ENCODE assay signal across 17 cellular contexts in the genomic region with DNA sequence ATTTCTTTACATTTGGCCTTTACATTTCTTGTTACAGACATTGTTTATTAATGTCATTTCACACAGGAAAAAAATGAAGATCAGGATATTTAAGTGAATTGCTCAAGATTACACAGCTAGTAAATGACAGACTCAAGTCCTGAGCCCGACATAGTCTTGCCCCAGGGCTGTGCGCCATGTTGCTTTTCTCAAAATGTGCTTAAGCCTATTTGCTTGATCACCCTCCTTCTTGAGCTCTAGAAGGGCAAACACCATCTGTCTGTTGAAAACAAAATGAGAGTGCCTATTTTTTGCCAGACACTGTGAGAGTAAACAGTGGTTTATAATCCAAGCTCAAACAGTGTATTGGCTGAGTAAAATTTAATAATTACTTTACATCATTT. TPM values are rescaled to one million over a fixed set of nuclear protein-coding genes. Genes with fewer than 3 reads are reported as not detected.
DNase-seq lines count a peak whose midpoint lies in the region; ATAC-seq and TF ChIP-seq lines count a peak whose summit lies in the region.
"Had no signal": no experiment of that assay in that cellular context is flagged by ENCODE, and none has a peak within 500 bp of the region (broad histone marks: within the 10 kb centered on the region; RNA-seq: fewer than 3 reads in every experiment).

No MANE protein-coding gene starts in this region.

- CTCF ChIA-PET in PC-3 (lab: Charles Lee) = no interaction called here

- H3K36me3 ChIP-seq in HUES64 (ENCODE audit: insufficient read depth, low read length) (no peaks in the 10 kb centered on the region), RWPE2 (ENCODE audit: low read depth) (no peaks in the 10 kb centered on the region), mesenchymal stem cell (ENCODE audit: control insufficient read depth in 1 of 2, insufficient read depth in 2 of 2, low read depth in 1 of 2, low read length in 2 of 2) (no peaks in the 10 kb centered on the region), PC-3 (ENCODE audit: low read depth, low read length) (no peaks in the 10 kb centered on the region)
- H3K36me3 ChIP-seq: uterus had no signal

- ATAC-seq in RWPE2 (ENCODE audit: low read depth) (no peak), PC-3 (no peak)
- ATAC-seq: CD8-positive, alpha-beta T cell had no signal

- no peak overlapping the region for H4K8ac ChIP-seq in mesenchymal stem cell (ENCODE audit: low read length)

- DNase-seq in D341Med (ENCODE audit: low spot score) = peak; percentile 62
- no peak for DNase-seq in RWPE2 (ENCODE audit: low spot score)
- DNase-seq in mesenchymal stem cell = no peak
- no peak for DNase-seq in PC-3
- DNase-seq in GM19240 (ENCODE audit: insufficient read length, low spot score) = no peak
- no peak for DNase-seq in GF-D8 (lab: John Stamatoyannopoulos, UW)
- DNase-seq in HuH-7.5 (ENCODE audit: low spot score) = no peak
- DNase-seq: activated CD4-positive, alpha-beta T cell treated with anti-CD3 and anti-CD28 coated beads, Interleukin-2, amount 10 ng/mL, durations not matched to agents 24 days and 14 days; CD8-positive, alpha-beta T cell; cerebellar nuclear complex; NCI-H1694 treated with DMSO at 0.1 percent for 48 hours; NK-92 treated with Interleukin-12 subunit alpha and Interleukin-12 subunit beta, amount 100 ng/mL, for 24 hours; small intestine; stimulated activated CD4-positive, alpha-beta T cell treated with anti-CD3 and anti-CD28 coated beads, Interleukin-4, amount 100 ng/mL, for 24 hours; uterus had no signal

- H3F3A ChIP-seq in PC-3 (ENCODE audit: low read length, unreplicated experiment) = no peaks in the 10 kb centered on the region

- no peaks in the 10 kb centered on the region for H3K79me1 ChIP-seq in mesenchymal stem cell (replicated peaks; ENCODE audit: low read length, poor library complexity, severe bottlenecking)

- peak overlapping the region; percentile 72 to 88 for H3K18ac ChIP-seq in mesenchymal stem cell (ENCODE audit: low read depth in 1 of 2, low read length in 2 of 2)

- POLR2A ChIA-PET in PC-3 (lab: Charles Lee; ENCODE audit: unreplicated experiment) = no interaction called here

- no peak overlapping the region for H3K9ac ChIP-seq in HUES64 (ENCODE audit: low read depth, low read length)
- H3K9ac ChIP-seq in mesenchymal stem cell (ENCODE audit: low read length) = no peak overlapping the region
- no peak overlapping the region for H3K9ac ChIP-seq in PC-3 (ENCODE audit: low read length)

- 95% methylated on average over 2 of the region's 2 CpGs for WGBS in HUES64
- WGBS in mesenchymal stem cell = 75% methylated on average over 2 of the region's 2 CpGs

- H3K23ac ChIP-seq in mesenchymal stem cell (ENCODE audit: low read length in 2 of 2) = no peak overlapping the region

- intact Hi-C loops in PC-3 (cut with micrococcal nuclease) = no loop called here

- H3K27ac ChIP-seq in HUES64 (ENCODE audit: low read depth, low read length) (peak overlapping the region; percentile 12; the same call in 1 of the 2 replicates), RWPE2 (ENCODE audit: poor library complexity, severe bottlenecking) (peak overlapping the region; percentile 17), mesenchymal stem cell (ENCODE audit: low read length, poor library complexity, severe bottlenecking) (peak overlapping the region; percentile 93), PC-3 (ENCODE audit: low read length) (no peak overlapping the region)
- H3K27ac ChIP-seq: RWPE1, uterus had no signal

- peak overlapping the region; percentile 79 for H2AK5ac ChIP-seq in mesenchymal stem cell (ENCODE audit: low read length, severe bottlenecking)

- no peak overlapping the region for H2BK15ac ChIP-seq in mesenchymal stem cell (ENCODE audit: low read depth, poor library complexity, severe bottlenecking)

- no peaks in the 10 kb centered on the region for H3K79me2 ChIP-seq in PC-3 (ENCODE audit: low read length)

- no peaks in the 10 kb centered on the region for H3K9me2 ChIP-seq in PC-3 (replicated peaks; ENCODE audit: low read length)

- H2AFZ ChIP-seq in mesenchymal stem cell (ENCODE audit: low read depth, low read length) (no peak overlapping the region), PC-3 (ENCODE audit: low read length) (no peak overlapping the region)

- H3K27me3 ChIP-seq in HUES64 (ENCODE audit: insufficient read depth, low read length) (no peaks in the 10 kb centered on the region), RWPE2 (ENCODE audit: insufficient read depth, poor library complexity, severe bottlenecking) (no peaks in the 10 kb centered on the region), mesenchymal stem cell (ENCODE audit: control insufficient read depth in 1 of 2, insufficient read depth in 1 of 2, low read length in 2 of 2) (no peaks in the 10 kb centered on the region), PC-3 (ENCODE audit: low read length) (no peaks in the 10 kb centered on the region)
- H3K27me3 ChIP-seq: uterus had no signal

- H3K9me3 ChIP-seq in HUES64 (ENCODE audit: insufficient read depth, low read depth, low read length) (no peaks in the 10 kb centered on the region), RWPE2 (ENCODE audit: severe bottlenecking) (no peaks in the 10 kb centered on the region), mesenchymal stem cell (ENCODE audit: control insufficient read depth, low read length) (no peaks in the 10 kb centered on the region), PC-3 (ENCODE audit: low read length) (no peaks in the 10 kb centered on the region)
- H3K9me3 ChIP-seq: uterus had no signal

- H2BK5ac ChIP-seq in mesenchymal stem cell (ENCODE audit: low read depth, low read length, poor library complexity, severe bottlenecking) = no peak overlapping the region

- no peak for TF ChIP-seq CTCF in RWPE2 (IDR thresholded peaks at IDR 0.05; ENCODE audit: poor library complexity, severe bottlenecking)
- TF ChIP-seq CTCF in PC-3 (conservative IDR thresholded peaks at IDR 0.05; ENCODE audit: low read depth, low read length) = no peak

- BruUV-seq in PC-3 (replicated peaks; lab: Mats Ljungman, UMichigan) = no TSS peak

- no peak overlapping the region for H3K4me2 ChIP-seq in mesenchymal stem cell (ENCODE audit: low read length, poor library complexity, severe bottlenecking)
- no peak overlapping the region for H3K4me2 ChIP-seq in PC-3 (ENCODE audit: low read length)

- no peak overlapping the region for H4K91ac ChIP-seq in mesenchymal stem cell (ENCODE audit: low read length)

- H3K4ac ChIP-seq in mesenchymal stem cell (ENCODE audit: low read depth in 1 of 2, low read length in 2 of 2) = peak overlapping the region in 1 of 2 experiments; percentile 78

- H3K4me1 ChIP-seq in HUES64 (ENCODE audit: insufficient read depth, low read length) (no peaks in the 10 kb centered on the region), RWPE2 (ENCODE audit: insufficient read depth, poor library complexity, severe bottlenecking) (peaks cover 9% of the 10 kb centered on the region), mesenchymal stem cell (ENCODE audit: control insufficient read depth, insufficient read depth, low read depth, low read length) (peaks cover 1% of the 10 kb centered on the region), PC-3 (ENCODE audit: insufficient read depth, low read length) (peaks cover 5% of the 10 kb centered on the region)
- H3K4me1 ChIP-seq: uterus had no signal

- H3K4me3 ChIP-seq in HUES64 (ENCODE audit: low read length) = no peak overlapping the region
- no peak overlapping the region for H3K4me3 ChIP-seq in RWPE2 (ENCODE audit: severe bottlenecking)
- no peak overlapping the region for H3K4me3 ChIP-seq in mesenchymal stem cell (ENCODE audit: insufficient read depth in 1 of 2, low read depth in 1 of 2, low read length in 2 of 2)
- H3K4me3 ChIP-seq in PC-3 (ENCODE audit: low read length) = no peak overlapping the region
- H3K4me3 ChIP-seq: uterus had no signal

- no peak overlapping the region for H3K14ac ChIP-seq in mesenchymal stem cell (ENCODE audit: low read length in 2 of 2)

- no peak overlapping the region for H2BK120ac ChIP-seq in mesenchymal stem cell (ENCODE audit: low read depth, low read length)

- H2BK12ac ChIP-seq in mesenchymal stem cell (ENCODE audit: low read length in 2 of 2) = peak overlapping the region in 1 of 2 experiments; percentile 61

- no peaks in the 10 kb centered on the region for H4K20me1 ChIP-seq in PC-3 (ENCODE audit: low read length)

RNA-seq across cellular contexts. Expression of gene HNMT, which starts 34.8 kb away (rescaled TPM):
- polyA plus RNA-seq in HUES64 (2013, experiment 1 of 2) = 8.4 TPM
- 11.5 TPM for polyA plus RNA-seq in HUES64 (2013, experiment 2 of 2)
- 69.7 TPM for polyA plus RNA-seq in mesenchymal stem cell (2013, experiment 1 of 2)
- polyA plus RNA-seq in mesenchymal stem cell (2013, experiment 2 of 2) = 69.8 TPM
- 6.9 and 7.1 TPM in 2 replicates for total RNA-seq in PC-3 (2014; rRNA removed)
- total RNA-seq: activated CD4-positive, alpha-beta T cell treated with anti-CD3 and anti-CD28 coated beads, Interleukin-2, amount 10 ng/mL, durations not matched to agents 24 days and 14 days; CD8-positive, alpha-beta T cell had no signal
